In the genomic region with DNA sequence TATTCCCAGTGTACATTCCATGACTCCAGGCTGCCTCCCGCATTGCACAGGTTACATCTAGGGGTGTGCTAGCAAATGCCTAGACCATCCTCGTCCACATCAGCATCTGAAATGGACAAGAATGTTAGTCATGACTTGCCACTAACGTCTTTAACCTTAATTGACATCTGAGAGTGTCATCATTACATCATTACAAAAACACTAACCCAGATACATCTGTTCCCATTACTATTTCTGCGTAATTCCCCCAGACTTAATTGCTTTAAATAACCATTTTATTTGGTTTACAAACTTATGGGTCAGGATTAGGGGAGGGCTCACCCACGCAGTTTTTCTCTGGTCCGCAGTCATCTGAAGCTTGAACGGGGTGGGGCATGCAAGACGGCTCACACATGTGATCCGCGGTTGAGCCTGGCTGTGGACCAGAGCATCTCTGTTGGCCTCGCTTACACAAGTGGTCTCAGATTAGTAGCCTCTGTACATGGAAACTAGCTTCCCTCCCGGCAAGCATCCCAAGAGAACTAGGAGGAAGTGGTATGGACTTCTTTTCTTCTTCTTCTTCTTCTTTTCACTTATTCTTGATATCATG, we compare ENCODE assay signal across 18 cellular contexts. TPM values are rescaled to one million over a fixed set of nuclear protein-coding genes. Genes with fewer than 3 reads are reported as not detected.
DNase-seq lines count a peak whose midpoint lies in the region; ATAC-seq and TF ChIP-seq lines count a peak whose summit lies in the region.
"Had no signal": no experiment of that assay in that cellular context is flagged by ENCODE, and none has a peak within 500 bp of the region (broad histone marks: within the 10 kb centered on the region; RNA-seq: fewer than 3 reads in every experiment).

No MANE protein-coding gene starts in this region.

- TF ChIP-seq CTCF in right atrium auricular region (IDR thresholded peaks at IDR 0.05) = no peak
- TF ChIP-seq CTCF in MCF 10A (IDR thresholded peaks at IDR 0.05; ENCODE audit: unreplicated experiment) = no peak
- TF ChIP-seq CTCF in tibial nerve (IDR thresholded peaks at IDR 0.05) = no peak
- no peak for TF ChIP-seq CTCF in thyroid gland (IDR thresholded peaks at IDR 0.05)

- H3K36me3 Mint-ChIP-seq in MCF 10A (ENCODE audit: insufficient read depth, unreplicated experiment) = no peaks in the 10 kb centered on the region

- TF ChIP-seq POLR2A in tibial nerve (IDR thresholded peaks at IDR 0.05) (no peak), thyroid gland (IDR thresholded peaks at IDR 0.05) (no peak)

- ATAC-seq in Right ventricle myocardium superior (ENCODE audit: poor library complexity) = peak; percentile 41
- ATAC-seq: CD8-positive, alpha-beta T cell; GM23338; K562 had no signal

- H3K9me3 Mint-ChIP-seq in MCF 10A (ENCODE audit: unreplicated experiment) = no peaks in the 10 kb centered on the region
- H3K9me3 Mint-ChIP-seq: GM23338 had no signal

- no peak overlapping the region for H3K27ac Mint-ChIP-seq in MCF 10A (ENCODE audit: low read depth, unreplicated experiment)
- H3K27ac Mint-ChIP-seq: CD8-positive, alpha-beta T cell; GM23338 had no signal

- H3K27me3 Mint-ChIP-seq in MCF 10A (ENCODE audit: insufficient read depth, unreplicated experiment) = peaks cover 14% of the 10 kb centered on the region

- POLR2A ChIA-PET in MCF 10A (lab: Yijun Ruan, JAX) = interaction anchor here (0.6 to 1.3 kb wide), 2 partner anchors 18 to 32 kb away, joined by 3 read pairs; no protein-coding TSS in a partner anchor

- H3K27me3 ChIP-seq in right atrium auricular region (no peaks in the 10 kb centered on the region), SJCRH30 (no peaks in the 10 kb centered on the region), tibial nerve (no peaks in the 10 kb centered on the region), thyroid gland (no peaks in the 10 kb centered on the region)

- 66 to 68% methylated on average over 12 of the region's 12 CpGs for WGBS in tibial nerve, 2 donors
- 77 to 83% methylated on average over 12 of the region's 12 CpGs for WGBS in thyroid gland, 2 donors

- H3K4me3 Mint-ChIP-seq in MCF 10A (ENCODE audit: unreplicated experiment) = no peak overlapping the region
- H3K4me3 Mint-ChIP-seq: GM23338 had no signal

- no peak for TF ChIP-seq EP300 in tibial nerve (IDR thresholded peaks at IDR 0.05)

- H3K36me3 ChIP-seq in right atrium auricular region (no peaks in the 10 kb centered on the region), SJCRH30 (no peaks in the 10 kb centered on the region), tibial nerve (no peaks in the 10 kb centered on the region), thyroid gland (no peaks in the 10 kb centered on the region)

- CTCF ChIA-PET in MCF 10A (lab: Yijun Ruan, JAX) = no interaction called here

- no peak overlapping the region for H3K27ac ChIP-seq in right atrium auricular region
- H3K27ac ChIP-seq in SJCRH30 = no peak overlapping the region
- H3K27ac ChIP-seq in tibial nerve = no peak overlapping the region
- H3K27ac ChIP-seq in thyroid gland = no peak overlapping the region
- H3K27ac ChIP-seq: coronary artery had no signal

- no peaks in the 10 kb centered on the region for H3K9me3 ChIP-seq in right atrium auricular region
- H3K9me3 ChIP-seq in SJCRH30 (replicated peaks) = no peaks in the 10 kb centered on the region
- no peaks in the 10 kb centered on the region for H3K9me3 ChIP-seq in tibial nerve
- no peaks in the 10 kb centered on the region for H3K9me3 ChIP-seq in thyroid gland

- H3K4me1 Mint-ChIP-seq in MCF 10A (ENCODE audit: insufficient read depth, unreplicated experiment) = no peaks in the 10 kb centered on the region

- no TSS peak for BruUV-seq in MCF 10A (replicated peaks; lab: Mats Ljungman, UMichigan)

- H3K4me3 ChIP-seq in right atrium auricular region = no peak overlapping the region
- H3K4me3 ChIP-seq in SJCRH30 = no peak overlapping the region
- no peak overlapping the region for H3K4me3 ChIP-seq in tibial nerve
- H3K4me3 ChIP-seq in thyroid gland (replicated peaks in 1 of 3) = no peak overlapping the region
- H3K4me3 ChIP-seq: coronary artery, GM23338, K562, lung had no signal

- DNase-seq in Right ventricle myocardium superior (peak; percentile 51), right atrium auricular region (ENCODE audit: low spot score) (no peak), SJCRH30 (peak; percentile 31 to 36), hepatic stellate cell (ENCODE audit: low spot score) (peak; percentile 10), MCF 10A (ENCODE audit: unreplicated experiment) (no peak), tibial nerve (ENCODE audit: low spot score in 2 of 2) (no peak), thyroid gland (no peak), NAMALWA (ENCODE audit: low spot score) (no peak)
- DNase-seq: CD8-positive, alpha-beta T cell; DMS53; NCI-H187; NCI-H2227 treated with DMSO at 0.1 percent for 48 hours; T-helper 9 cell had no signal

- intact Hi-C loops in Right ventricle myocardium superior (cut with DNase I) = no loop called here
- intact Hi-C loops in MCF 10A (cut with micrococcal nuclease) = no loop called here
- intact Hi-C loops in thyroid gland (cut with DNase I) = no loop called here

- H3K4me1 ChIP-seq in right atrium auricular region = no peaks in the 10 kb centered on the region
- peaks cover 2% of the 10 kb centered on the region; the same call in 1 of the 2 replicates for H3K4me1 ChIP-seq in SJCRH30
- H3K4me1 ChIP-seq in tibial nerve = no peaks in the 10 kb centered on the region
- H3K4me1 ChIP-seq in thyroid gland = no peaks in the 10 kb centered on the region

RNA-seq across cellular contexts. Expression of a gene that starts 15.9 kb away (rescaled TPM):
- total RNA-seq in Right ventricle myocardium superior (1.4 TPM), right atrium auricular region (1 to 10 TPM; 1.4 to 2.4 TPM), MCF 10A (2022) (not detected in 2 replicates), tibial nerve (1 to 10 TPM; 5.1 to 7.3 (median 6.9) TPM), thyroid gland (1 to 10 TPM; 1.4 to 4.5 (median 2.8) TPM)
- total RNA-seq in SJCRH30 (2014; rRNA removed; shearing (Covaris generic)) = not detected in 2 replicates
- total RNA-seq: CD8-positive, alpha-beta T cell; K562; SK-MEL-5 had no signal

Comparison
In these comparisons a context has a peak if more than half of its experiments do, and no peak if none do; other contexts are left out.
1. DNase-seq: peak in Right ventricle myocardium superior (single experiment), SJCRH30 (2 of 2) and hepatic stellate cell (single experiment); none in right atrium auricular region (single experiment), MCF 10A (single experiment), tibial nerve (0 of 2), thyroid gland (0 of 2) and NAMALWA (single experiment).